8 cellular contexts compared by ENCODE assay signal in the genomic region with DNA sequence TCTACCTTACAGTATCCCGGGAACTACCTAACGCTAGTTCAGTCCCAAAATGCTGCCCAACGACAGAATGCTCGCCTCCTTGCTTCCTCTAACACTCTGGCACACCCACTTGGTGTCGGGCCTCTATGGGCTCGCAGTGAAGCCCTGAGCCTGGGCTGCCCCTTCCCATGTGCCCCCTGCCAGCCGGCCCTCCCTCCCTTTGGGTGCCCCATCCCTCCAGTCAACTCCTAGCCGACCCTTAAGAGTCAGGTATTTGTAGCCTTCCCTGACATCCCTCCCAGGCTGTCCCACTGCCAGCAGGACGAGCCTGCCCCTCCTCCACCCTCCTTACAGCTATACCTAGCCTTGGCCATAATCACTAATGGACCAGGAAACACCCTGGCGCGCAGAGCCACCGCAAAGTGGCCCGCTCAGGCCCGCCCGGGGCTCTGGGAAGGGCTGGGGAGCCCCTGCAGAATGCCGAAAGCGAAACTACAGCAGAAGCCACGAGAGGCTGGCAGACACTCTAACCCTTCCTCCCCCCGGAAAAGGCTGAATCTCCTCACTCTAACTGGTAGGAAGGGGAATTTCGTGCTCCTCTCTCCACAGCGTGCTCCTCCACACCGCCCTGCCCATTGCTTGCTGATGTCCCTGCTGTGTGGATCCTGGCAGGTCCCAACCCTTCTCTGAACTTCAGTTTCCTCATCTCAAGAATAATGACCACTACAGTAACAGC. TPM values are rescaled to one million over a fixed set of nuclear protein-coding genes. Genes with fewer than 3 reads are reported as not detected.
DNase-seq lines count a peak whose midpoint lies in the region; ATAC-seq and TF ChIP-seq lines count a peak whose summit lies in the region.

No MANE protein-coding gene starts in this region.

- H3K4me3 ChIP-seq in fibroblast of pulmonary artery (replicated peaks; ENCODE audit: low read depth, low read length): peak overlapping the region; percentile 91
- peak overlapping the region; percentile 95 for H3K4me3 ChIP-seq in parathyroid adenoma (ENCODE audit: low read depth, low read length)

- no peaks in the 10 kb centered on the region for H3K27me3 ChIP-seq in parathyroid adenoma (ENCODE audit: control insufficient read depth, insufficient read depth, low read length)

- TF ChIP-seq CTCF in fibroblast of pulmonary artery (IDR thresholded peaks at IDR 0.05; ENCODE audit: low read length, missing control alignments): no peak
- TF ChIP-seq CTCF in parathyroid adenoma (IDR thresholded peaks at IDR 0.05): no peak

- H3K4me1 ChIP-seq in parathyroid adenoma: peaks cover 3% of the 10 kb centered on the region

- in situ Hi-C loops in GM18951 (cut with MboI; ENCODE audit: low sequenced_read_pairs, unreplicated experiment): no loop called here

- peak overlapping the region; percentile 93 for H3K4me3 Mint-ChIP-seq in activated T-helper 1 cell treated with anti-CD3 and anti-CD28 coated beads, Interleukin-12 subunit alpha, Interleukin-12 subunit beta, Interleukin-2, Interleukin-4 antibody, amounts not matched to agents 30 ng/mL and 10 ng/mL and 1 ng/mL, durations not matched to agents 14 hours and 24 hours and 36 hours

- no peak overlapping the region for H3K9ac ChIP-seq in parathyroid adenoma

- H3K27me3 Mint-ChIP-seq in activated T-helper 1 cell treated with anti-CD3 and anti-CD28 coated beads, Interleukin-12 subunit alpha, Interleukin-12 subunit beta, Interleukin-2, Interleukin-4 antibody, amounts not matched to agents 30 ng/mL and 10 ng/mL and 1 ng/mL, durations not matched to agents 14 hours and 24 hours and 36 hours (ENCODE audit: insufficient read depth): no peaks in the 10 kb centered on the region

- TF ChIP-seq POLR2A in GM18951 (IDR thresholded peaks at IDR 0.05; ENCODE audit: extremely low read depth, insufficient read depth, insufficient read length): peak; percentile 60

- no peaks in the 10 kb centered on the region for H3K36me3 ChIP-seq in parathyroid adenoma (ENCODE audit: control insufficient read depth, insufficient read depth, low read length)

- H3K4me1 Mint-ChIP-seq in activated T-helper 1 cell treated with anti-CD3 and anti-CD28 coated beads, Interleukin-12 subunit alpha, Interleukin-12 subunit beta, Interleukin-2, Interleukin-4 antibody, amounts not matched to agents 30 ng/mL and 10 ng/mL and 1 ng/mL, durations not matched to agents 14 hours and 24 hours and 36 hours (ENCODE audit: low read depth): peaks cover 26% of the 10 kb centered on the region

- peaks cover 3% of the 10 kb centered on the region for H3K36me3 Mint-ChIP-seq in activated T-helper 1 cell treated with anti-CD3 and anti-CD28 coated beads, Interleukin-12 subunit alpha, Interleukin-12 subunit beta, Interleukin-2, Interleukin-4 antibody, amounts not matched to agents 30 ng/mL and 10 ng/mL and 1 ng/mL, durations not matched to agents 14 hours and 24 hours and 36 hours (ENCODE audit: low read depth)

- DNase-seq in AG08396 (ENCODE audit: low spot score) (peak; percentile 79), M059J (ENCODE audit: low read depth) (peak; percentile 31), fibroblast of pulmonary artery (ENCODE audit: low read depth) (peak; percentile 29), iPS-NIHi7 (ENCODE audit: extremely low spot score) (no peak)
- peak; percentile 69 for DNase-seq in activated T-helper 1 cell treated with anti-CD3 and anti-CD28 coated beads, Interleukin-12 subunit alpha, Interleukin-12 subunit beta, Interleukin-2, Interleukin-4 antibody, amounts not matched to agents 30 ng/mL and 10 ng/mL and 1 ng/mL, durations not matched to agents 14 hours and 24 hours and 36 hours (ENCODE audit: low spot score)

- peak overlapping the region; percentile 99 for H3K4me2 ChIP-seq in parathyroid adenoma (ENCODE audit: low read length)

- H3K9me3 ChIP-seq in parathyroid adenoma (ENCODE audit: control insufficient read depth, low read length): no peaks in the 10 kb centered on the region

- no peak overlapping the region for H3K27ac ChIP-seq in parathyroid adenoma

- intact Hi-C loops in activated T-helper 1 cell treated with anti-CD3 and anti-CD28 coated beads, Interleukin-12 subunit alpha, Interleukin-12 subunit beta, Interleukin-2, Interleukin-4 antibody, amounts not matched to agents 30 ng/mL and 10 ng/mL and 1 ng/mL, durations not matched to agents 14 hours and 24 hours and 36 hours (cut with micrococcal nuclease): loop anchor here (1.0 kb wide), 1 partner anchor 8 kb away; the partner anchor contains the start of gene CBX7

- H3K79me2 ChIP-seq in parathyroid adenoma: no peaks in the 10 kb centered on the region

- peak overlapping the region; percentile 94 for H3K27ac Mint-ChIP-seq in activated T-helper 1 cell treated with anti-CD3 and anti-CD28 coated beads, Interleukin-12 subunit alpha, Interleukin-12 subunit beta, Interleukin-2, Interleukin-4 antibody, amounts not matched to agents 30 ng/mL and 10 ng/mL and 1 ng/mL, durations not matched to agents 14 hours and 24 hours and 36 hours

- ATAC-seq in GM19351 (IDR thresholded peaks at IDR 0.05; ENCODE audit: unreplicated experiment): no peak

- no peak overlapping the region for H2AFZ ChIP-seq in parathyroid adenoma

- no peaks in the 10 kb centered on the region for H3K9me3 Mint-ChIP-seq in activated T-helper 1 cell treated with anti-CD3 and anti-CD28 coated beads, Interleukin-12 subunit alpha, Interleukin-12 subunit beta, Interleukin-2, Interleukin-4 antibody, amounts not matched to agents 30 ng/mL and 10 ng/mL and 1 ng/mL, durations not matched to agents 14 hours and 24 hours and 36 hours

RNA-seq across cellular contexts. Expression of gene CBX7, which starts 8.2 kb away (rescaled TPM):
- 0.76 and 3.0 TPM in 2 replicates for total RNA-seq in M059J (2014; rRNA removed; shearing (Covaris generic))
- total RNA-seq in activated T-helper 1 cell treated with anti-CD3 and anti-CD28 coated beads, Interleukin-12 subunit alpha, Interleukin-12 subunit beta, Interleukin-2, Interleukin-4 antibody, amounts not matched to agents 30 ng/mL and 10 ng/mL and 1 ng/mL, durations not matched to agents 14 hours and 24 hours and 36 hours: 12.7 and 13.8 TPM in 2 replicates

RNA-seq across cellular contexts. Expression of gene APOBEC3H, which starts 47.2 kb away (rescaled TPM):
- total RNA-seq in M059J (2014; rRNA removed; shearing (Covaris generic)): 1.7 TPM in 1 of 2 replicates, not detected in the other
- 5.0 and 7.4 TPM in 2 replicates for total RNA-seq in activated T-helper 1 cell treated with anti-CD3 and anti-CD28 coated beads, Interleukin-12 subunit alpha, Interleukin-12 subunit beta, Interleukin-2, Interleukin-4 antibody, amounts not matched to agents 30 ng/mL and 10 ng/mL and 1 ng/mL, durations not matched to agents 14 hours and 24 hours and 36 hours
